ENCODE assay signal across 1 cellular context in genomic region chr9:36008774-36009300, GRCh38.
TF ChIP-seq lines count a peak whose summit lies in the region.

No MANE protein-coding gene starts in this region.

TF ChIP-seq in K562, 482 proteins besides CTCF, POLR2A, EP300 and RAD21 (continued from another document):
- no peak for TF ChIP-seq HOXB6 (CRISPR knock-in tag; IDR thresholded peaks at IDR 0.05; ENCODE audit: borderline replicate concordance)
- TF ChIP-seq DEAF1 (CRISPR knock-in tag; IDR thresholded peaks at IDR 0.05), result 0 out of 2 replicates have a peak, but pooled peaks have one; percentile 26
- TF ChIP-seq ARNT (IDR thresholded peaks at IDR 0.05), result 0 out of 4 replicates have a peak, but pooled peaks of 1 of the 2 experiments have one; percentile 37
- TF ChIP-seq TAF1 (IDR thresholded peaks at IDR 0.05; ENCODE audit: control insufficient read depth, extremely low read depth, insufficient read depth, low read length, severe bottlenecking), result no peak
- peak in 1 of 2 experiments; percentile 41; a peak in 1 of 4 replicates for TF ChIP-seq RCOR1 (IDR thresholded peaks at IDR 0.05; ENCODE audit: borderline replicate concordance in 1 of 2, low read depth in 2 of 2, low read length in 2 of 2)
- TF ChIP-seq MLLT1 (IDR thresholded peaks at IDR 0.05), result peak in 1 of 2 experiments; percentile 44; a peak in 1 of 4 replicates
- peak; percentile 78 for TF ChIP-seq KLF16 (IDR thresholded peaks at IDR 0.05)
- TF ChIP-seq NFE2 (IDR thresholded peaks at IDR 0.05; ENCODE audit: low read depth), result peak; percentile 42; the same call in 1 of the 2 replicates
- peak; percentile 71 for TF ChIP-seq CTCFL (IDR thresholded peaks at IDR 0.05; ENCODE audit: borderline replicate concordance, insufficient read depth, low read depth, low read length, poor library complexity, severe bottlenecking)
- TF ChIP-seq BHLHE40 (IDR thresholded peaks at IDR 0.05; ENCODE audit: low read length), result peak; percentile 14; the same call in 1 of the 2 replicates
- no peak for TF ChIP-seq ZNF347 (CRISPR knock-in tag; IDR thresholded peaks at IDR 0.05; ENCODE audit: low read depth)
- TF ChIP-seq TEAD4 (IDR thresholded peaks at IDR 0.05; ENCODE audit: low read length), result peak; percentile 35; the same call in 1 of the 2 replicates
- TF ChIP-seq TEAD4 (CRISPR knock-in tag; IDR thresholded peaks at IDR 0.05; ENCODE audit: borderline replicate concordance), result no peak
